8 cellular contexts compared by ENCODE assay signal in genomic region chr20:8132632-8133587, GRCh38. TPM values are rescaled to one million over a fixed set of nuclear protein-coding genes. Genes with fewer than 3 reads are reported as not detected.
DNase-seq lines count a peak whose midpoint lies in the region; ATAC-seq lines count a peak whose summit lies in the region.

No MANE protein-coding gene starts in this region.

- H3K36me3 Mint-ChIP-seq in naive thymus-derived CD4-positive, alpha-beta T cell, result no peaks in the 10 kb centered on the region

- H3K9me3 ChIP-seq in naive thymus-derived CD4-positive, alpha-beta T cell (ENCODE audit: control insufficient read depth in 2 of 3, low read length in 3 of 3), result no peaks in the 10 kb centered on the region
- H3K9me3 ChIP-seq in aorta (ENCODE audit: control insufficient read depth, low read length), result no peaks in the 10 kb centered on the region

- POLR2A ChIA-PET in naive thymus-derived CD4-positive, alpha-beta T cell (lab: Charles Lee), result no interaction called here

- peak overlapping the region; percentile 57 for H3K4me3 ChIP-seq in naive thymus-derived CD4-positive, alpha-beta T cell (ENCODE audit: low read length)
- peak overlapping the region; percentile 31 for H3K4me3 ChIP-seq in aorta (ENCODE audit: low read length in 2 of 2)

- peaks cover 6 to 16% of the 10 kb centered on the region in 2 donors for H3K4me1 ChIP-seq in naive thymus-derived CD4-positive, alpha-beta T cell (ENCODE audit: control insufficient read depth in 2 of 2, insufficient read depth in 2 of 2, low read length in 2 of 2)
- no peaks in the 10 kb centered on the region for H3K4me1 ChIP-seq in aorta (ENCODE audit: control insufficient read depth in 1 of 2, insufficient read depth in 2 of 2, low read length in 2 of 2)

- H3K4me3 Mint-ChIP-seq in naive thymus-derived CD4-positive, alpha-beta T cell, result peak overlapping the region; percentile 67 to 83 (median 79)

- intact Hi-C loops in naive thymus-derived CD4-positive, alpha-beta T cell (cut with micrococcal nuclease), result loop anchor here (1.0 to 5.0 kb wide), 5 partner anchors 20 to 589 kb away; partner anchors contain the start of gene TMX4 (in 1 of the 2)
- intact Hi-C loops in aorta (cut with DNase I), result loop anchor here (5.0 to 10.0 kb wide), 2 partner anchors 254 to 592 kb away; no protein-coding TSS in a partner anchor

- H3K27ac ChIP-seq in naive thymus-derived CD4-positive, alpha-beta T cell (ENCODE audit: low read depth, low read length), result no peak overlapping the region
- H3K27ac ChIP-seq in aorta (ENCODE audit: low read depth in 1 of 2, low read length in 2 of 2), result no peak overlapping the region

- H3K27me3 Mint-ChIP-seq in naive thymus-derived CD4-positive, alpha-beta T cell, result peaks cover 17 to 56% (median 25%) of the 10 kb centered on the region in 5 donors

- H3K4me1 Mint-ChIP-seq in naive thymus-derived CD4-positive, alpha-beta T cell, result peaks cover 7 to 23% (median 9%) of the 10 kb centered on the region in 7 donors

- H3K36me3 ChIP-seq in naive thymus-derived CD4-positive, alpha-beta T cell (ENCODE audit: control insufficient read depth in 2 of 3, insufficient read depth in 3 of 3, low read length in 3 of 3), result no peaks in the 10 kb centered on the region
- no peaks in the 10 kb centered on the region for H3K36me3 ChIP-seq in aorta (ENCODE audit: control insufficient read depth in 1 of 2, insufficient read depth in 2 of 2, low read length in 1 of 2)

- peaks cover 0 to 3% (median 0%) of the 10 kb centered on the region in 11 donors for H3K9me3 Mint-ChIP-seq in naive thymus-derived CD4-positive, alpha-beta T cell

- peak overlapping the region in 2 of 9 donors; percentile 22 to 46 for H3K27ac Mint-ChIP-seq in naive thymus-derived CD4-positive, alpha-beta T cell

- ATAC-seq in naive thymus-derived CD4-positive, alpha-beta T cell, result peak; percentile 36
- ATAC-seq in aorta (ENCODE audit: low FRiP score) (peak; percentile 53), esophagus mucosa (no peak)

- peaks cover 0 to 3% of the 10 kb centered on the region in 2 donors for H3K27me3 ChIP-seq in naive thymus-derived CD4-positive, alpha-beta T cell (ENCODE audit: control insufficient read depth in 2 of 2, insufficient read depth in 2 of 2, low read length in 2 of 2)
- peaks cover 0 to 1% of the 10 kb centered on the region in 2 donors for H3K27me3 ChIP-seq in aorta (ENCODE audit: control insufficient read depth in 1 of 2, insufficient read depth in 2 of 2, low read length in 1 of 2)

- CTCF ChIA-PET in naive thymus-derived CD4-positive, alpha-beta T cell (lab: Charles Lee), result interaction anchor here (0.5 to 1.1 kb wide), 2 partner anchors 85 to 255 kb away, joined by 3 read pairs; no protein-coding TSS in a partner anchor

- 11 to 15% methylated on average over 50 to 53 of the region's 53 CpGs for WGBS in aorta, 2 donors

- DNase-seq in activated T-cell treated with anti-CD3 and anti-CD28 coated beads, Interleukin-2, amount 50 U/mL, for 1 hour, result peak; percentile 34
- DNase-seq in activated T-cell treated with anti-CD3 and anti-CD28 coated beads for 4 hours (no peak), fibroblast of gingiva (ENCODE audit: low read depth) (peak; percentile 45), aorta (peak; percentile 51 to 77)
- peak; percentile 11 for DNase-seq in activated CD4-positive, alpha-beta T cell treated with anti-CD3 and anti-CD28 coated beads for 48 hours
- peak in 3 of 9 donors; percentile 3 to 17 (median 7) for DNase-seq in naive thymus-derived CD4-positive, alpha-beta T cell
- no peak for DNase-seq in stimulated activated naive CD4-positive, alpha-beta T cell treated with Interleukin-2 at 50 U/mL for 16 hours (lab: John Stamatoyannopoulos, UW)

RNA-seq across cellular contexts. Expression of gene PLCB1, which starts 0.8 kb away (rescaled TPM):
- 10 to 100 TPM in 1 of 5 experiments, 1 to 10 TPM in 3, under 1 TPM in 1; 0.56 to 17.6 (median 2.3) TPM for total RNA-seq in naive thymus-derived CD4-positive, alpha-beta T cell
- polyA plus RNA-seq in naive thymus-derived CD4-positive, alpha-beta T cell, result 1 to 10 TPM; 1.7 to 2.3 TPM
- total RNA-seq in aorta (10 to 100 TPM; 10.7 to 35.0 TPM), esophagus mucosa (2.7 TPM)
- polyA plus RNA-seq in aorta, result 1 to 10 TPM; 1.4 to 2.4 TPM

Comparison
In these comparisons a context has a peak if more than half of its experiments do, and no peak if none do; other contexts are left out.
1. DNase-seq: peak in activated T-cell treated with anti-CD3 and anti-CD28 coated beads, Interleukin-2, amount 50 U/mL, for 1 hour (single experiment), activated CD4-positive, alpha-beta T cell treated with anti-CD3 and anti-CD28 coated beads for 48 hours (single experiment), fibroblast of gingiva (single experiment) and aorta (2 of 2); none in activated T-cell treated with anti-CD3 and anti-CD28 coated beads for 4 hours (single experiment) and stimulated activated naive CD4-positive, alpha-beta T cell treated with Interleukin-2 at 50 U/mL for 16 hours (single experiment).